ENCODE assay signal across 33 cellular contexts in the genomic region with DNA sequence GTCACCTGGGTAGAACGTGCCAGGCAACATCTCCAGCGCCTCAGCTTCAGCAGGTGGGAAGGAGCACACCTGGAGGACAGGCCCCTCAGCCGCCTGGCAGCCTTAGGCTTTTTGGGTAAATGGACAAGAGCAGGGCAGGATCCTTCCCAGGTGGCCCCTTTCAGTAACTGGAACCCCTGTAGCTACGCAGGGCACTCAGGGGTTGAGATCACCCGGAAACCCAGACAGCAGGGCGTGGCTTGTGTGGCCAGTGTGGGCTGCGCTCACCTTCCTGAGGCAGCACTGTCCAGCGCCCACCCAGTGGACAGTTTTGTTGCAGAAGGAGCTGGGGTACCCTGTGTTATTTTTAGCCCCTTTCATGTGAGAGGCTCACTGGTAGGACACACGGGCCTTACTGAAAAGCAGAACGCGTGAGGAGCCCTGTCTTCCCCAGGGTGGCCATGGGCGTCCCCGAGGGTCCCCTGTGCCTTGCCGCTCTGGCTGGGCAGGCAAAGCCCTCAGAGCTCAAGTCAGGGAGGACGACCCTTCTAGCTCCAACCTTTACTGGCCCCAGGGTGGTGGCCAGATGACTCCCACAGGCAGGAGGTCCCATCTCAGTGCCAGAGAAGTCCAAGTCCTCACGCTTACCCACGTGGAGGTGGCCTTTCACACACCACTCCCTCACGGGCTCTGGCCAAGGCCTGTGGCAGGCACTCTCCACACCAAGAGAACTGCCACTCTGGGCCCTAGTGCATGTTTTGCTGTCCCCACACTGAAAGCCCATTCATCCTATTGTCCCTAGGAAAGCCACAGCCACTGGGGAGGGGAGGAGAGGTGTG.
"Had no signal": no experiment of that assay in that cellular context is flagged by ENCODE, and none has a peak within 500 bp of the region (broad histone marks: within the 10 kb centered on the region; RNA-seq: fewer than 3 reads in every experiment).

No MANE protein-coding gene starts in this region.

- H3K27me3 ChIP-seq: adrenal gland, MG63 had no signal

- H3K4me3 Mint-ChIP-seq: activated CD4-positive, alpha-beta T cell treated with anti-CD3 and anti-CD28 coated beads, Interleukin-2, amount 10 ng/mL, durations not matched to agents 24 days and 14 days; activated CD8-positive, alpha-beta T cell treated with anti-CD3 and anti-CD28 coated beads for 36 hours; activated naive CD4-positive, alpha-beta T cell treated with anti-CD3 and anti-CD28 coated beads for 36 hours; activated T-cell treated with anti-CD3 and anti-CD28 coated beads, Interleukin-2, amount 50 U/mL, for 72 hours; brain; T-helper 1 cell treated with Interleukin-12 subunit alpha and Interleukin-12 subunit beta and Interleukin-4 antibody, amounts not matched to agents 30 μg/mL and 1 μg/mL, for 36 hours; T-helper 2 cell treated with Interferon-gamma antibody and Interleukin-4, amounts not matched to agents 5 μg/mL and 100 μg/mL, for 36 hours had no signal

- FAIRE-seq: bronchial epithelial cell, TTC549 had no signal

- H3K9me3 Mint-ChIP-seq: activated CD4-positive, alpha-beta T cell treated with anti-CD3 and anti-CD28 coated beads, Interleukin-2, amount 10 ng/mL, durations not matched to agents 24 days and 14 days; activated CD8-positive, alpha-beta T cell treated with anti-CD3 and anti-CD28 coated beads for 36 hours; activated naive CD4-positive, alpha-beta T cell treated with anti-CD3 and anti-CD28 coated beads for 36 hours; activated naive CD4-positive, alpha-beta T cell treated with anti-CD3 and anti-CD28 coated beads, Interleukin-2, amount 50 U/mL, for 72 hours; activated T-cell treated with anti-CD3 and anti-CD28 coated beads, Interleukin-2, amount 50 U/mL, for 72 hours; activated T-helper 2 cell treated with anti-CD3 and anti-CD28 coated beads, Interferon-gamma antibody, Interleukin-2, Interleukin-4, amounts not matched to agents 10 μg/mL and 5 μg/mL and 100 μg/mL, durations not matched to agents 14 hours and 24 hours and 36 hours; brain; T-helper 1 cell treated with Interleukin-12 subunit alpha and Interleukin-12 subunit beta and Interleukin-4 antibody, amounts not matched to agents 30 μg/mL and 1 μg/mL, for 36 hours; T-helper 2 cell treated with Interferon-gamma antibody and Interleukin-4, amounts not matched to agents 5 μg/mL and 100 μg/mL, for 36 hours had no signal

- H3K4me1 ChIP-seq: adrenal gland, SJCRH30 had no signal

- DNase-seq: activated CD4-positive, alpha-beta T cell treated with anti-CD3 and anti-CD28 coated beads, Interleukin-2, amount 10 ng/mL, durations not matched to agents 24 days and 14 days; activated CD4-positive, alpha-beta T cell treated with anti-CD3 and anti-CD28 coated beads, Interleukin-2, amount 50 U/mL, for 4 hours; activated CD8-positive, alpha-beta T cell treated with anti-CD3 and anti-CD28 coated beads for 36 hours; activated gamma-delta T cell treated with Interleukin-2 at 50 U/mL for 16 hours; activated naive CD4-positive, alpha-beta T cell treated with anti-CD3 and anti-CD28 coated beads for 36 hours; activated T-cell treated with anti-CD3 and anti-CD28 coated beads, Interleukin-2, amount 50 U/mL, for 1 hour; activated T-cell treated with anti-CD3 and anti-CD28 coated beads, Interleukin-2, amount 50 U/mL, for 72 hours; adrenal gland; central memory CD4-positive, alpha-beta T cell; Kasumi-1; KG1; MG63; MV-4-11; NCI-H1092; NCI-H1436 treated with DMSO at 0.1 percent for 48 hours; NCI-H1694 treated with DMSO at 0.1 percent for 48 hours; NCI-H2029; NCI-H2107; NCI-H2171; NCI-H510A; NCI-H526; NCI-H748 treated with DMSO at 0.1 percent for 48 hours; OCI-M1; Right ventricle myocardium superior; SJCRH30 had no signal

- H3K4me3 ChIP-seq: adrenal gland, MG63, SJCRH30, SK-N-MC had no signal

- H3K36me3 Mint-ChIP-seq: activated naive CD4-positive, alpha-beta T cell treated with anti-CD3 and anti-CD28 coated beads, Interleukin-2, amount 50 U/mL, for 72 hours had no signal

- H3K9me3 ChIP-seq: adrenal gland, MG63, SJCRH30 had no signal

- H3K27ac Mint-ChIP-seq: activated CD4-positive, alpha-beta T cell treated with anti-CD3 and anti-CD28 coated beads, Interleukin-2, amount 10 ng/mL, durations not matched to agents 24 days and 14 days; activated CD8-positive, alpha-beta T cell treated with anti-CD3 and anti-CD28 coated beads for 36 hours; activated naive CD4-positive, alpha-beta T cell treated with anti-CD3 and anti-CD28 coated beads for 36 hours; activated naive CD4-positive, alpha-beta T cell treated with anti-CD3 and anti-CD28 coated beads, Interleukin-2, amount 50 U/mL, for 72 hours; activated T-cell treated with anti-CD3 and anti-CD28 coated beads, Interleukin-2, amount 50 U/mL, for 72 hours; activated T-helper 2 cell treated with anti-CD3 and anti-CD28 coated beads, Interferon-gamma antibody, Interleukin-2, Interleukin-4, amounts not matched to agents 10 μg/mL and 5 μg/mL and 100 μg/mL, durations not matched to agents 14 hours and 24 hours and 36 hours; T-helper 1 cell treated with Interleukin-12 subunit alpha and Interleukin-12 subunit beta and Interleukin-4 antibody, amounts not matched to agents 30 μg/mL and 1 μg/mL, for 36 hours; T-helper 2 cell treated with Interferon-gamma antibody and Interleukin-4, amounts not matched to agents 5 μg/mL and 100 μg/mL, for 36 hours had no signal

- ATAC-seq: activated CD8-positive, alpha-beta T cell treated with anti-CD3 and anti-CD28 coated beads for 36 hours; activated naive CD4-positive, alpha-beta T cell treated with anti-CD3 and anti-CD28 coated beads, Interleukin-2, amount 50 U/mL, for 72 hours; activated T-cell treated with anti-CD3 and anti-CD28 coated beads, Interleukin-2, amount 50 U/mL, for 72 hours had no signal

- H3K27ac ChIP-seq: adrenal gland, SJCRH30, SK-N-MC had no signal

- H3K27me3 Mint-ChIP-seq: activated CD8-positive, alpha-beta T cell treated with anti-CD3 and anti-CD28 coated beads for 36 hours; brain had no signal

- H3K36me3 ChIP-seq: adrenal gland, MG63, SJCRH30 had no signal
